Comparison of ENCODE assay signal across 8 cellular contexts in genomic region chr11:76209671-76209955, GRCh38. TPM values are rescaled to one million over a fixed set of nuclear protein-coding genes. Genes with fewer than 3 reads are reported as not detected.
DNase-seq lines count a peak whose midpoint lies in the region; ATAC-seq and TF ChIP-seq lines count a peak whose summit lies in the region.

No MANE protein-coding gene starts in this region.

- H3K4me3 ChIP-seq in SJCRH30: peak overlapping the region; percentile 66
- H3K4me3 ChIP-seq in foreskin fibroblast (ENCODE audit: low read depth in 1 of 2, low read length in 2 of 2): peak overlapping the region; percentile 37 to 60
- H3K4me3 ChIP-seq in rectal smooth muscle tissue (ENCODE audit: low read length): peak overlapping the region; percentile 56

- ATAC-seq in GM18867 (IDR thresholded peaks at IDR 0.05; ENCODE audit: unreplicated experiment) (no peak), sciatic nerve (no peak)

- no peaks in the 10 kb centered on the region for H3K36me3 ChIP-seq in SJCRH30
- H3K36me3 ChIP-seq in rectal smooth muscle tissue (ENCODE audit: control insufficient read depth, insufficient read depth, low read length): no peaks in the 10 kb centered on the region

- intact Hi-C loops in sciatic nerve (cut with DNase I): loop anchor here (5.0 kb wide), 1 partner anchor 108 kb away; no protein-coding TSS in a partner anchor

- H3K4me1 ChIP-seq in SJCRH30: no peaks in the 10 kb centered on the region; the same call in 1 of the 2 replicates
- peaks cover 8% of the 10 kb centered on the region for H3K4me1 ChIP-seq in rectal smooth muscle tissue (ENCODE audit: control insufficient read depth, insufficient read depth, low read length)

- H3K9me3 ChIP-seq in SJCRH30 (replicated peaks): no peaks in the 10 kb centered on the region

- in situ Hi-C loops in GM13976 (cut with MboI; ENCODE audit: low sequenced_read_pairs, unreplicated experiment): loop anchor here (25.0 kb wide), 1 partner anchor 478 kb away; no protein-coding TSS in a partner anchor

- H3K27me3 ChIP-seq in SJCRH30 (no peaks in the 10 kb centered on the region), rectal smooth muscle tissue (ENCODE audit: control insufficient read depth, insufficient read depth, low read length) (peaks cover 17% of the 10 kb centered on the region)

- no peak overlapping the region for H3K9ac ChIP-seq in rectal smooth muscle tissue (ENCODE audit: low read length)

- H3K27ac ChIP-seq in SJCRH30 (peak overlapping the region; percentile 27; the same call in 1 of the 2 replicates), rectal smooth muscle tissue (ENCODE audit: low read depth, low read length) (no peak overlapping the region)

- DNase-seq in GM13976 (ENCODE audit: low spot score) (peak; percentile 42), SJCRH30 (peak; percentile 19 to 23), foreskin fibroblast (peak in 1 of 2 donors; percentile 22), sciatic nerve (ENCODE audit: low spot score) (no peak), SIG-M5 (lab: John Stamatoyannopoulos, UW) (no peak), NOMO-1 treated with dmso at 0.1 percent for 144 hours (lab: John Stamatoyannopoulos, UW; ENCODE audit: unreplicated experiment) (no peak)

- no peak for TF ChIP-seq CTCF in GM13976 (IDR thresholded peaks at IDR 0.05; ENCODE audit: borderline replicate concordance, control extremely low read depth, extremely low read depth, insufficient read depth, missing control alignments)
- TF ChIP-seq CTCF in foreskin fibroblast (IDR thresholded peaks at IDR 0.05; ENCODE audit: low read depth, low read length): no peak

RNA-seq across cellular contexts. Expression of gene WNT11, which starts 3.3 kb away (rescaled TPM):
- 26.8 and 27.5 TPM in 2 replicates for total RNA-seq in SJCRH30 (2014; rRNA removed; shearing (Covaris generic))
- total RNA-seq in sciatic nerve: 11.6 TPM

Comparison
In these comparisons a context has a peak if more than half of its experiments do, and no peak if none do; other contexts are left out.
1. DNase-seq: peak in GM13976 (single experiment) and SJCRH30 (2 of 2); none in sciatic nerve (single experiment), SIG-M5 (single experiment) and NOMO-1 treated with dmso at 0.1 percent for 144 hours (single experiment).
2. Peak in every context shown above with its lines, with median percentiles within 50 percentile points of each other: H3K4me3 ChIP-seq.